1 cellular context compared by ENCODE assay signal in the genomic region with DNA sequence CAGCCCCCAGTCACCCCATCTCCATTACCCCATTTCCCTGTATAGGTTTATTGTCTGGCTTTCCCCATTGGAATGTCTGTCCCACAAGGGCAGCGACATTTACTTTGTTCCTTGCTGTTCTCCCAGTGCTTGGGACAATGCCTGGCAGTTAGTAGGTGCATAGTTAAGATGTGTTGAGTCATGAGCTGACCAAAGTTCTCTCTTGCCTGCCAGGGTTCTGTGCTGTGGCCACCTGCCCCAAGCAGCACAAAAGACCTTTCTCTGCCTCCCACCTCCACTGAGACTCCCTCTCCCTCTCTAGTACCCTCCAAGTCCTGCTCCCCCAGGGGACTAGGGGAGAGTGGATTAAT.
TF ChIP-seq lines count a peak whose summit lies in the region.

No MANE protein-coding gene starts in this region.

TF ChIP-seq in H1, 55 proteins besides CTCF, POLR2A, EP300 and RAD21 (continued from another document):
- TF ChIP-seq CTBP2 (IDR thresholded peaks at IDR 0.05; ENCODE audit: borderline replicate concordance, insufficient read depth, insufficient read length, low read length) (no peak), TCF12 (IDR thresholded peaks at IDR 0.05; ENCODE audit: low read depth, low read length) (no peak), BRCA1 (IDR thresholded peaks at IDR 0.05; ENCODE audit: low read depth, low read length) (no peak), TEAD4 (IDR thresholded peaks at IDR 0.05; ENCODE audit: low read depth, low read length) (no peak), POLR2AphosphoS5 (IDR thresholded peaks at IDR 0.05; ENCODE audit: low read depth, low read length) (no peak), SIN3A (conservative IDR thresholded peaks at IDR 0.05 in 1 of 2, IDR thresholded peaks at IDR 0.05 in 1 of 2; ENCODE audit: low read depth in 1 of 2, low read length in 2 of 2) (no peak), YY1 (IDR thresholded peaks at IDR 0.05; ENCODE audit: low read depth, low read length) (no peak), RNF2 (IDR thresholded peaks at IDR 0.05; ENCODE audit: borderline replicate concordance, low read depth, low read length, missing control alignments, poor library complexity, severe bottlenecking) (no peak), RFX5 (IDR thresholded peaks at IDR 0.05; ENCODE audit: borderline replicate concordance, low read depth, low read length) (no peak), KDM4A (IDR thresholded peaks at IDR 0.05; ENCODE audit: low read depth, low read length, severe bottlenecking) (no peak), KDM5A (IDR thresholded peaks at IDR 0.05; ENCODE audit: low read length) (no peak), RBBP5 (IDR thresholded peaks at IDR 0.05; ENCODE audit: borderline replicate concordance, low read depth, low read length) (no peak)
